ENCODE assay signal across 21 cellular contexts in the genomic region with DNA sequence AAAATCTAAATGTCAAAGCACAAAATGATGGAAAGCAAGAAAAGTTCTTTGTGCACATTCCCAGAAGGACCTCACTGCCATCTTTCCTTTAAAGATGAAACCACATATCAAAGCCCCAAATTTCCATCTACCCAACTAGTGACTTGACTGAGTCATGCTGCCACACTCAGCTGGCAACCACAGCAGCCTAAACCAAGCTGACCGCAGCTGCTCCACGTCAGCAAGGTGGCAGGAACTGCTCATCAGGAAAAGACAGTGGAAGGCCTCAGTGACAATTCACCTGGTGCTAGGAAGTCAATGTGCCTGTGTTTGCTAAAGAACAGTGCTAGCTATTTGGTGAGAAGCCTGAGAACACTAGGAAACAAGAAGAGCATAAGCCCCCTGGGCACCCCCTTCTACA. TPM values are rescaled to one million over a fixed set of nuclear protein-coding genes. Genes with fewer than 3 reads are reported as not detected.
DNase-seq lines count a peak whose midpoint lies in the region; ATAC-seq, FAIRE-seq and TF ChIP-seq lines count a peak whose summit lies in the region.
"Had no signal": no experiment of that assay in that cellular context is flagged by ENCODE, and none has a peak within 500 bp of the region (broad histone marks: within the 10 kb centered on the region; RNA-seq: fewer than 3 reads in every experiment).

No MANE protein-coding gene starts in this region.

- no peaks in the 10 kb centered on the region for H3K79me2 ChIP-seq in DND-41 (ENCODE audit: insufficient read depth, low read length)

- no peak overlapping the region for H3K4me2 ChIP-seq in DND-41 (ENCODE audit: insufficient read depth, low read length)

- peaks cover 11% of the 10 kb centered on the region; the same call in 1 of the 2 replicates for H4K20me1 ChIP-seq in DND-41 (ENCODE audit: insufficient read depth, low read length)

- TF ChIP-seq CTCF in DND-41 (IDR thresholded peaks at IDR 0.05; ENCODE audit: borderline replicate concordance, extremely low read depth, low read length, poor library complexity, severe bottlenecking) (no peak), endothelial cell (IDR thresholded peaks at IDR 0.05; ENCODE audit: unreplicated experiment) (no peak), brain microvascular endothelial cell (IDR thresholded peaks at IDR 0.05; ENCODE audit: low read depth, low read length, missing control alignments) (no peak)

- H3K27ac Mint-ChIP-seq in endothelial cell (ENCODE audit: unreplicated experiment) = no peak overlapping the region
- H3K27ac Mint-ChIP-seq: B cell, mesothelial cell of epicardium had no signal

- no peak overlapping the region for H3K27ac ChIP-seq in DND-41 (ENCODE audit: low read length)
- no peak overlapping the region for H3K27ac ChIP-seq in brain microvascular endothelial cell
- H3K27ac ChIP-seq: epithelial cell of prostate, ovary, thoracic aorta, WERI-Rb-1 had no signal

- DNase-seq in DND-41 (peak; percentile 26), RCC 7860 (ENCODE audit: low spot score) (peak; percentile 57), endothelial cell (ENCODE audit: low spot score) (no peak), CD1c-positive myeloid dendritic cell (ENCODE audit: extremely low spot score) (no peak), germinal center (ENCODE audit: low spot score) (no peak), brain microvascular endothelial cell (no peak), A172 (ENCODE audit: low spot score) (no peak)
- peak; percentile 48 for DNase-seq in activated T-cell treated with anti-CD3 and anti-CD28 coated beads, Interleukin-2, amount 50 U/mL, for 1 hour
- DNase-seq: amniotic stem cell, DMS153, IMR-90, kidney, NCI-H1105 treated with DMSO at 0.1 percent for 48 hours, ovary, WERI-Rb-1 had no signal

- no peaks in the 10 kb centered on the region for H3K9me3 Mint-ChIP-seq in endothelial cell (ENCODE audit: unreplicated experiment)
- H3K9me3 Mint-ChIP-seq: mesothelial cell of epicardium had no signal

- H3K27me3 ChIP-seq in DND-41 (ENCODE audit: insufficient read depth, low read length, poor library complexity) = no peaks in the 10 kb centered on the region
- no peaks in the 10 kb centered on the region for H3K27me3 ChIP-seq in brain microvascular endothelial cell (replicated peaks)
- H3K27me3 ChIP-seq: ovary had no signal

- H3K4me3 ChIP-seq in DND-41 (ENCODE audit: low read depth in 1 of 2, low read length in 2 of 2) = no peak overlapping the region
- no peak overlapping the region for H3K4me3 ChIP-seq in brain microvascular endothelial cell (ENCODE audit: low read depth, low read length)
- H3K4me3 ChIP-seq: ovary, thoracic aorta had no signal

- no peak overlapping the region for H2AFZ ChIP-seq in DND-41 (ENCODE audit: low read depth, low read length)

- no peak for ATAC-seq in DND-41 (ENCODE audit: insufficient read depth, low read depth)

- peaks cover 22% of the 10 kb centered on the region for H3K36me3 ChIP-seq in DND-41 (ENCODE audit: insufficient read depth, low read length)
- H3K36me3 ChIP-seq in brain microvascular endothelial cell (replicated peaks) = peaks cover 13% of the 10 kb centered on the region
- H3K36me3 ChIP-seq: ovary had no signal

- in situ Hi-C loops in brain microvascular endothelial cell (cut with HindIII; ENCODE audit: low pct_ligation_motif_present, low sequenced_read_pairs) = loop anchor here (25.0 kb wide), 1 partner anchor 152 kb away; a partner anchor contains a TSS

- H3K9me3 ChIP-seq in DND-41 (ENCODE audit: insufficient read depth, low read length, severe bottlenecking) = no peaks in the 10 kb centered on the region
- H3K9me3 ChIP-seq: ovary, thoracic aorta had no signal

- peaks cover 33% of the 10 kb centered on the region for H3K36me3 Mint-ChIP-seq in endothelial cell (ENCODE audit: low read depth, unreplicated experiment)

- H3K27me3 Mint-ChIP-seq in endothelial cell (ENCODE audit: unreplicated experiment) = peaks cover 10% of the 10 kb centered on the region
- H3K27me3 Mint-ChIP-seq: B cell had no signal

- peak overlapping the region; percentile 47 for H3K4me3 Mint-ChIP-seq in endothelial cell (ENCODE audit: unreplicated experiment)
- H3K4me3 Mint-ChIP-seq: B cell, mesothelial cell of epicardium had no signal

- H3K4me1 ChIP-seq in DND-41 (ENCODE audit: insufficient read depth, low read length) = no peaks in the 10 kb centered on the region

- H3K4me1 Mint-ChIP-seq in endothelial cell (ENCODE audit: unreplicated experiment) = peaks cover 3% of the 10 kb centered on the region

- H3K9ac ChIP-seq in DND-41 (ENCODE audit: low read depth, low read length) = no peak overlapping the region

- peak; percentile 78 for FAIRE-seq in RCC 7860 (lab: Jason Lieb, UNC)
- FAIRE-seq: colon, H54, kidney had no signal

RNA-seq across cellular contexts. Expression of a gene that starts 26.1 kb away (rescaled TPM):
- total RNA-seq in endothelial cell (ENCODE audit: unreplicated experiment) = 44.1 TPM
- total RNA-seq in A172 (2014; rRNA removed; shearing (Covaris generic)) = 21.9 and 26.5 TPM in 2 replicates

RNA-seq across cellular contexts. Expression of a gene that starts 26.2 kb away (rescaled TPM):
- 38.5 TPM for total RNA-seq in endothelial cell (ENCODE audit: unreplicated experiment)
- total RNA-seq in A172 (2014; rRNA removed; shearing (Covaris generic)) = 8.4 and 10.0 TPM in 2 replicates

Comparison
In these comparisons a context has a peak if more than half of its experiments do, and no peak if none do; other contexts are left out.
1. DNase-seq: peak in DND-41 (single experiment), RCC 7860 (single experiment) and activated T-cell treated with anti-CD3 and anti-CD28 coated beads, Interleukin-2, amount 50 U/mL, for 1 hour (single experiment); none in endothelial cell (single experiment), CD1c-positive myeloid dendritic cell (single experiment), germinal center (single experiment), brain microvascular endothelial cell (single experiment) and A172 (single experiment).